1 cellular context compared by ENCODE assay signal in the genomic region with DNA sequence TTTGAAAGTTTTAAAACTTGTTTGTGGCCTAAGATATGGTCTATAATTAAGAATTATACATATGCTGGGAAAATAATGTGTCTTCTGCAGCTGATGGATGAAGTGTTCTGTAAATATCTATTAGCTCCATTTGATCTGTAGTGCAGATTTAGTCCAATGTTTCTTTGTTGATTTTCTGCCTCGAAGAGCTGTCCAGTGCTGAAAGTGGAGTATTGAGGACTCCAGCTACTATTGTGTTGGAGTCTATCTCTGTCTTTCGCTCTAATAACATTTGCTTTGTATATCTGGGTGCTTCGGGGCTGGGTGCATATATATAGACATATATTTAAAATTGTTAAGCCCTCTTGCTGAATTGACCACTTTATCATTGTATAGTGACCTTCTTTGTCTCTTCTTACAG.
TF ChIP-seq lines count a peak whose summit lies in the region.

No MANE protein-coding gene starts in this region.

TF ChIP-seq in SK-N-SH treated with all-trans-retinoic acid at 6 μM for 48 hours, 23 proteins besides CTCF, POLR2A, EP300 and RAD21 (continued from another document):
- no peak for TF ChIP-seq OSR1 (CRISPR knock-in tag; IDR thresholded peaks at IDR 0.05)
- no peak for TF ChIP-seq ISL1 (CRISPR knock-in tag; IDR thresholded peaks at IDR 0.05)
- TF ChIP-seq ZNF565 (CRISPR knock-in tag; conservative IDR thresholded peaks at IDR 0.05; ENCODE audit: low read depth) = no peak
- TF ChIP-seq BACH2 (CRISPR knock-in tag; IDR thresholded peaks at IDR 0.05; ENCODE audit: borderline replicate concordance) = no peak
- TF ChIP-seq CSRNP3 (CRISPR knock-in tag; IDR thresholded peaks at IDR 0.05) = no peak
- TF ChIP-seq ZNF8 (CRISPR knock-in tag; IDR thresholded peaks at IDR 0.05) = no peak
- TF ChIP-seq ZNF70 (CRISPR knock-in tag; IDR thresholded peaks at IDR 0.05) = no peak
- TF ChIP-seq TCF4 (CRISPR knock-in tag; IDR thresholded peaks at IDR 0.05; ENCODE audit: borderline replicate concordance) = no peak
